Comparison of ENCODE assay signal across 8 cellular contexts in genomic region chr3:15063656-15064286, GRCh38. TPM values are rescaled to one million over a fixed set of nuclear protein-coding genes. Genes with fewer than 3 reads are reported as not detected.
A peak's percentile ranks its signal among the peaks of the same experiment; 100 is the strongest.
DNase-seq lines count a peak whose midpoint lies in the region; ATAC-seq and TF ChIP-seq lines count a peak whose summit lies in the region.

No MANE protein-coding gene starts in this region.

- BruUV-seq in A673 (replicated peaks; lab: Mats Ljungman, UMichigan) = no TSS peak

- H3K9me3 ChIP-seq in A673 (ENCODE audit: low read depth, low read length, poor library complexity, severe bottlenecking) (no peaks in the 10 kb centered on the region), mucosa of stomach (ENCODE audit: control insufficient read depth, low read length) (no peaks in the 10 kb centered on the region)

- H3K36me3 ChIP-seq in A673 (ENCODE audit: insufficient read depth, low read length, poor library complexity, severe bottlenecking) = peaks cover 11% of the 10 kb centered on the region
- no peaks in the 10 kb centered on the region for H3K36me3 ChIP-seq in mucosa of stomach (ENCODE audit: control insufficient read depth, insufficient read depth, low read length)

- peak overlapping the region; percentile 89 for H3K9ac ChIP-seq in mucosa of stomach (ENCODE audit: low read length)

- H3K4me3 ChIP-seq in A673 (ENCODE audit: low read depth, low read length, poor library complexity, severe bottlenecking) = peak overlapping the region; percentile 99
- peak overlapping the region; percentile 88 for H3K4me3 ChIP-seq in Jurkat, Clone E6-1 (ENCODE audit: low read length)
- peak overlapping the region; percentile 96 for H3K4me3 ChIP-seq in coronary artery
- peak overlapping the region; percentile 80 for H3K4me3 ChIP-seq in mucosa of stomach (ENCODE audit: low read length)

- TF ChIP-seq CTCF in A673 (conservative IDR thresholded peaks at IDR 0.05; ENCODE audit: low read depth, low read length) (no peak), coronary artery (IDR thresholded peaks at IDR 0.05) (no peak)

- intact Hi-C loops in A673 (cut with micrococcal nuclease; ENCODE audit: unreplicated experiment) = no loop called here

- no peak for DNase-seq in A673 (ENCODE audit: low spot score)
- no peak for DNase-seq in Jurkat, Clone E6-1 (ENCODE audit: low read depth, low spot score)
- no peak for DNase-seq in coronary artery (ENCODE audit: low spot score)
- DNase-seq in SHP77 (lab: John Stamatoyannopoulos, UW) = no peak
- DNase-seq in stimulated activated CD4-positive, alpha-beta T cell treated with anti-CD3 and anti-CD28 coated beads, Interleukin-12 subunit alpha, Interleukin-12 subunit beta, amount 100 ng/mL, for 4 hours = no peak
- DNase-seq in NCI-H1105 (lab: John Stamatoyannopoulos, UW) = no peak

- CTCF ChIA-PET in A673 (lab: Charles Lee) = no interaction called here

- H3K27me3 ChIP-seq in A673 (replicated peaks; ENCODE audit: insufficient read depth, low read depth, low read length, poor library complexity) (no peaks in the 10 kb centered on the region), mucosa of stomach (ENCODE audit: control insufficient read depth, insufficient read depth, low read length) (no peaks in the 10 kb centered on the region)

- H3K27ac ChIP-seq in A673 (ENCODE audit: low read depth, low read length, poor library complexity, severe bottlenecking) (peak overlapping the region; percentile 12), coronary artery (no peak overlapping the region)

- H3K4me1 ChIP-seq in A673 (ENCODE audit: insufficient read depth, low read length, poor library complexity, severe bottlenecking) = peaks cover 5% of the 10 kb centered on the region
- H3K4me1 ChIP-seq in mucosa of stomach (ENCODE audit: control insufficient read depth, insufficient read depth, low read length) = peaks cover 15% of the 10 kb centered on the region

- ATAC-seq in activated CD4-positive, CD25-positive, alpha-beta regulatory T cell treated with anti-CD3 and anti-CD28 coated beads, Interleukin-2, amount 50 U/mL, for 24 hours = no peak

- POLR2A ChIA-PET in A673 (lab: Charles Lee; ENCODE audit: low non-redundant PET) = interaction anchor here (0.6 kb wide), 1 partner anchor 33 kb away, joined by 3 read pairs; no protein-coding TSS in a partner anchor

RNA-seq across cellular contexts. Expression of gene MRPS25, which starts 1.3 kb away (rescaled TPM):
- 75.5 and 91.3 TPM in 2 replicates for total RNA-seq in A673 (2021)
- 102 TPM for polyA plus RNA-seq in Jurkat, Clone E6-1 (2012; ENCODE audit: insufficient read depth, insufficient read length)

RNA-seq across cellular contexts. Expression of gene RBSN, which starts 35.2 kb away (rescaled TPM):
- total RNA-seq in A673 (2021) = 31.2 and 35.2 TPM in 2 replicates
- 10.7 TPM for polyA plus RNA-seq in Jurkat, Clone E6-1 (2012; ENCODE audit: insufficient read depth, insufficient read length)
